ENCODE assay signal across 1 cellular context in genomic region chr11:34317666-34318065, GRCh38.
TF ChIP-seq lines count a peak whose summit lies in the region.

No MANE protein-coding gene starts in this region.

TF ChIP-seq in GM23338, 12 proteins besides CTCF, POLR2A, EP300 and RAD21 (continued from another document):
- no peak for TF ChIP-seq CREB1 (CRISPR knock-in tag; IDR thresholded peaks at IDR 0.05; ENCODE audit: low read depth)
- TF ChIP-seq POLR2AphosphoS5 (IDR thresholded peaks at IDR 0.05; ENCODE audit: low read depth) = no peak
- no peak for TF ChIP-seq JUNB (IDR thresholded peaks at IDR 0.05; ENCODE audit: unreplicated experiment)
- TF ChIP-seq NANOG (IDR thresholded peaks at IDR 0.05; ENCODE audit: borderline replicate concordance) = no peak
- TF ChIP-seq ZNF114 (CRISPR knock-in tag; IDR thresholded peaks at IDR 0.05) = no peak
- TF ChIP-seq ZNF331 (CRISPR knock-in tag; IDR thresholded peaks at IDR 0.05; ENCODE audit: low read depth) = no peak
- TF ChIP-seq REST (IDR thresholded peaks at IDR 0.05; ENCODE audit: unreplicated experiment) = no peak
